Comparison of ENCODE assay signal across 1 cellular context in the genomic region with DNA sequence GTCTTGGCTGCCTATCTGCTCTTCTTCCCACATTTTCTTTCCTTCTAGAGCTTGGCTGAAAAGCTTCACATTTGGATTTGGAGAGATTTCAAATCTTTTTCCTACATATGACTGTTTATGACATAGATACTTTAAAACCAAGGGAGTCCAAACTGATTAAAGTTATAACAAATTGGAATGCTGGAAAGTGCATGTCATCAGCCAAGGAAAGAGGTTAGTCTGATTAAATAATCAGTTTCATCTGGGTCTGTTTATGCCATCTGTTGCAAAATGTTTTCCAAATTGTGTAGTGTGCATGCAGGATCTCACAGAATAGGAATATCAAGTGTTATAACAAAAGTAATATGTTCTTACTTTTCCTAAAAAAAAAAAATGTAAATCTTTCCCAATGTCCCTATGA.
TF ChIP-seq lines count a peak whose summit lies in the region.

No MANE protein-coding gene starts in this region.

TF ChIP-seq in GM23338, 12 proteins besides CTCF, POLR2A, EP300 and RAD21 (continued from another document):
- TF ChIP-seq, protein P1, sequence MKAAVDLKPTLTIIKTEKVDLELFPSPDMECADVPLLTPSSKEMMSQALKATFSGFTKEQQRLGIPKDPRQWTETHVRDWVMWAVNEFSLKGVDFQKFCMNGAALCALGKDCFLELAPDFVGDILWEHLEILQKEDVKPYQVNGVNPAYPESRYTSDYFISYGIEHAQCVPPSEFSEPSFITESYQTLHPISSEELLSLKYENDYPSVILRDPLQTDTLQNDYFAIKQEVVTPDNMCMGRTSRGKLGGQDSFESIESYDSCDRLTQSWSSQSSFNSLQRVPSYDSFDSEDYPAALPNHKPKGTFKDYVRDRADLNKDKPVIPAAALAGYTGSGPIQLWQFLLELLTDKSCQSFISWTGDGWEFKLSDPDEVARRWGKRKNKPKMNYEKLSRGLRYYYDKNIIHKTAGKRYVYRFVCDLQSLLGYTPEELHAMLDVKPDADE (IDR thresholded peaks at IDR 0.05) = no peak
- TF ChIP-seq STAT1 (IDR thresholded peaks at IDR 0.05; ENCODE audit: unreplicated experiment) = no peak
- no peak for TF ChIP-seq POLR2AphosphoS5 (IDR thresholded peaks at IDR 0.05; ENCODE audit: low read depth)
- no peak for TF ChIP-seq NANOG (IDR thresholded peaks at IDR 0.05; ENCODE audit: borderline replicate concordance)
- TF ChIP-seq, protein P2, sequence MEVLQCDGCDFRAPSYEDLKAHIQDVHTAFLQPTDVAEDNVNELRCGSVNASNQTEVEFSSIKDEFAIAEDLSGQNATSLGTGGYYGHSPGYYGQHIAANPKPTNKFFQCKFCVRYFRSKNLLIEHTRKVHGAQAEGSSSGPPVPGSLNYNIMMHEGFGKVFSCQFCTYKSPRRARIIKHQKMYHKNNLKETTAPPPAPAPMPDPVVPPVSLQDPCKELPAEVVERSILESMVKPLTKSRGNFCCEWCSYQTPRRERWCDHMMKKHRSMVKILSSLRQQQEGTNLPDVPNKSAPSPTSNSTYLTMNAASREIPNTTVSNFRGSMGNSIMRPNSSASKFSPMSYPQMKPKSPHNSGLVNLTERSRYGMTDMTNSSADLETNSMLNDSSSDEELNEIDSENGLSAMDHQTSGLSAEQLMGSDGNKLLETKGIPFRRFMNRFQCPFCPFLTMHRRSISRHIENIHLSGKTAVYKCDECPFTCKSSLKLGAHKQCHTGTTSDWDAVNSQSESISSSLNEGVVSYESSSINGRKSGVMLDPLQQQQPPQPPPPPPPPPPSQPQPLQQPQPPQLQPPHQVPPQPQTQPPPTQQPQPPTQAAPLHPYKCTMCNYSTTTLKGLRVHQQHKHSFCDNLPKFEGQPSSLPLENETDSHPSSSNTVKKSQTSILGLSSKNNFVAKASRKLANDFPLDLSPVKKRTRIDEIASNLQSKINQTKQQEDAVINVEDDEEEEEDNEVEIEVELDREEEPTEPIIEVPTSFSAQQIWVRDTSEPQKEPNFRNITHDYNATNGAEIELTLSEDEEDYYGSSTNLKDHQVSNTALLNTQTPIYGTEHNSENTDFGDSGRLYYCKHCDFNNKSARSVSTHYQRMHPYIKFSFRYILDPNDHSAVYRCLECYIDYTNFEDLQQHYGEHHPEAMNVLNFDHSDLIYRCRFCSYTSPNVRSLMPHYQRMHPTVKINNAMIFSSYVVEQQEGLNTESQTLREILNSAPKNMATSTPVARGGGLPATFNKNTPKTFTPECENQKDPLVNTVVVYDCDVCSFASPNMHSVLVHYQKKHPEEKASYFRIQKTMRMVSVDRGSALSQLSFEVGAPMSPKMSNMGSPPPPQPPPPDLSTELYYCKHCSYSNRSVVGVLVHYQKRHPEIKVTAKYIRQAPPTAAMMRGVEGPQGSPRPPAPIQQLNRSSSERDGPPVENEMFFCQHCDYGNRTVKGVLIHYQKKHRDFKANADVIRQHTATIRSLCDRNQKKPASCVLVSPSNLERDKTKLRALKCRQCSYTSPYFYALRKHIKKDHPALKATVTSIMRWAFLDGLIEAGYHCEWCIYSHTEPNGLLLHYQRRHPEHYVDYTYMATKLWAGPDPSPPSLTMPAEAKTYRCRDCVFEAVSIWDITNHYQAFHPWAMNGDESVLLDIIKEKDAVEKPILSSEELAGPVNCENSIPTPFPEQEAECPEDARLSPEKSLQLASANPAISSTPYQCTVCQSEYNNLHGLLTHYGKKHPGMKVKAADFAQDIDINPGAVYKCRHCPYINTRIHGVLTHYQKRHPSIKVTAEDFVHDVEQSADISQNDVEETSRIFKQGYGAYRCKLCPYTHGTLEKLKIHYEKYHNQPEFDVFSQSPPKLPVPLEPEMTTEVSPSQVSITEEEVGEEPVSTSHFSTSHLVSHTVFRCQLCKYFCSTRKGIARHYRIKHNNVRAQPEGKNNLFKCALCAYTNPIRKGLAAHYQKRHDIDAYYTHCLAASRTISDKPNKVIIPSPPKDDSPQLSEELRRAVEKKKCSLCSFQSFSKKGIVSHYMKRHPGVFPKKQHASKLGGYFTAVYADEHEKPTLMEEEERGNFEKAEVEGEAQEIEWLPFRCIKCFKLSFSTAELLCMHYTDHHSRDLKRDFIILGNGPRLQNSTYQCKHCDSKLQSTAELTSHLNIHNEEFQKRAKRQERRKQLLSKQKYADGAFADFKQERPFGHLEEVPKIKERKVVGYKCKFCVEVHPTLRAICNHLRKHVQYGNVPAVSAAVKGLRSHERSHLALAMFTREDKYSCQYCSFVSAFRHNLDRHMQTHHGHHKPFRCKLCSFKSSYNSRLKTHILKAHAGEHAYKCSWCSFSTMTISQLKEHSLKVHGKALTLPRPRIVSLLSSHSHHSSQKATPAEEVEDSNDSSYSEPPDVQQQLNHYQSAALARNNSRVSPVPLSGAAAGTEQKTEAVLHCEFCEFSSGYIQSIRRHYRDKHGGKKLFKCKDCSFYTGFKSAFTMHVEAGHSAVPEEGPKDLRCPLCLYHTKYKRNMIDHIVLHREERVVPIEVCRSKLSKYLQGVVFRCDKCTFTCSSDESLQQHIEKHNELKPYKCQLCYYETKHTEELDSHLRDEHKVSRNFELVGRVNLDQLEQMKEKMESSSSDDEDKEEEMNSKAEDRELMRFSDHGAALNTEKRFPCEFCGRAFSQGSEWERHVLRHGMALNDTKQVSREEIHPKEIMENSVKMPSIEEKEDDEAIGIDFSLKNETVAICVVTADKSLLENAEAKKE (CRISPR knock-in tag; IDR thresholded peaks at IDR 0.05) = no peak
